ENCODE assay signal across 1 cellular context in genomic region chr4:25807101-25807728, GRCh38.
TF ChIP-seq lines count a peak whose summit lies in the region.

No MANE protein-coding gene starts in this region.

TF ChIP-seq in WTC11, 78 proteins besides CTCF, POLR2A, EP300 and RAD21 (continued from another document):
- TF ChIP-seq, protein P1, sequence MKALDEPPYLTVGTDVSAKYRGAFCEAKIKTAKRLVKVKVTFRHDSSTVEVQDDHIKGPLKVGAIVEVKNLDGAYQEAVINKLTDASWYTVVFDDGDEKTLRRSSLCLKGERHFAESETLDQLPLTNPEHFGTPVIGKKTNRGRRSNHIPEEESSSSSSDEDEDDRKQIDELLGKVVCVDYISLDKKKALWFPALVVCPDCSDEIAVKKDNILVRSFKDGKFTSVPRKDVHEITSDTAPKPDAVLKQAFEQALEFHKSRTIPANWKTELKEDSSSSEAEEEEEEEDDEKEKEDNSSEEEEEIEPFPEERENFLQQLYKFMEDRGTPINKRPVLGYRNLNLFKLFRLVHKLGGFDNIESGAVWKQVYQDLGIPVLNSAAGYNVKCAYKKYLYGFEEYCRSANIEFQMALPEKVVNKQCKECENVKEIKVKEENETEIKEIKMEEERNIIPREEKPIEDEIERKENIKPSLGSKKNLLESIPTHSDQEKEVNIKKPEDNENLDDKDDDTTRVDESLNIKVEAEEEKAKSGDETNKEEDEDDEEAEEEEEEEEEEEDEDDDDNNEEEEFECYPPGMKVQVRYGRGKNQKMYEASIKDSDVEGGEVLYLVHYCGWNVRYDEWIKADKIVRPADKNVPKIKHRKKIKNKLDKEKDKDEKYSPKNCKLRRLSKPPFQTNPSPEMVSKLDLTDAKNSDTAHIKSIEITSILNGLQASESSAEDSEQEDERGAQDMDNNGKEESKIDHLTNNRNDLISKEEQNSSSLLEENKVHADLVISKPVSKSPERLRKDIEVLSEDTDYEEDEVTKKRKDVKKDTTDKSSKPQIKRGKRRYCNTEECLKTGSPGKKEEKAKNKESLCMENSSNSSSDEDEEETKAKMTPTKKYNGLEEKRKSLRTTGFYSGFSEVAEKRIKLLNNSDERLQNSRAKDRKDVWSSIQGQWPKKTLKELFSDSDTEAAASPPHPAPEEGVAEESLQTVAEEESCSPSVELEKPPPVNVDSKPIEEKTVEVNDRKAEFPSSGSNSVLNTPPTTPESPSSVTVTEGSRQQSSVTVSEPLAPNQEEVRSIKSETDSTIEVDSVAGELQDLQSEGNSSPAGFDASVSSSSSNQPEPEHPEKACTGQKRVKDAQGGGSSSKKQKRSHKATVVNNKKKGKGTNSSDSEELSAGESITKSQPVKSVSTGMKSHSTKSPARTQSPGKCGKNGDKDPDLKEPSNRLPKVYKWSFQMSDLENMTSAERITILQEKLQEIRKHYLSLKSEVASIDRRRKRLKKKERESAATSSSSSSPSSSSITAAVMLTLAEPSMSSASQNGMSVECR (CRISPR knock-in tag; IDR thresholded peaks at IDR 0.05; ENCODE audit: borderline replicate concordance), result no peak
- TF ChIP-seq NR3C1 (CRISPR knock-in tag; conservative IDR thresholded peaks at IDR 0.05; ENCODE audit: low read depth) (no peak), ZNF532 (CRISPR knock-in tag; IDR thresholded peaks at IDR 0.05; ENCODE audit: borderline replicate concordance) (no peak), SOX15 (CRISPR knock-in tag; IDR thresholded peaks at IDR 0.05) (no peak)
